In genomic region chr1:37134599-37134998, GRCh38 we compare ENCODE assay signal across 30 cellular contexts.
"Had no signal": no experiment of that assay in that cellular context is flagged by ENCODE, and none has a peak within 500 bp of the region (broad histone marks: within the 10 kb centered on the region; RNA-seq: fewer than 3 reads in every experiment).

No MANE protein-coding gene starts in this region.

- H3K27ac Mint-ChIP-seq: activated B cell treated with CpG ODN at 0.5 μM for 24 hours; activated CD4-positive, alpha-beta memory T cell treated with anti-CD3 and anti-CD28 coated beads, Interleukin-2, amount 10 ng/mL, durations not matched to agents 7 days and 5 days; activated CD4-positive, alpha-beta T cell treated with anti-CD3 and anti-CD28 coated beads for 36 hours; activated CD4-positive, alpha-beta T cell treated with anti-CD3 and anti-CD28 coated beads, Interleukin-2, amount 10 ng/mL, durations not matched to agents 7 days and 5 days; activated CD8-positive, alpha-beta memory T cell treated with anti-CD3 and anti-CD28 coated beads, Interleukin-2, amount 10 ng/mL, durations not matched to agents 7 days and 5 days; activated CD8-positive, alpha-beta T cell treated with anti-CD3 and anti-CD28 coated beads, Interleukin-2, amount 10 ng/mL, durations not matched to agents 7 days and 5 days; activated naive CD4-positive, alpha-beta T cell treated with anti-CD3 and anti-CD28 coated beads, Interleukin-2, amount 10 ng/mL, durations not matched to agents 7 days and 5 days; activated naive CD4-positive, alpha-beta T cell treated with anti-CD3 and anti-CD28 coated beads, Interleukin-2, amount 50 U/mL, for 24 hours; activated naive CD8-positive, alpha-beta T cell; activated naive CD8-positive, alpha-beta T cell treated with anti-CD3 and anti-CD28 coated beads, Interleukin-2, amount 10 ng/mL, durations not matched to agents 7 days and 5 days; activated naive CD8-positive, alpha-beta T cell treated with anti-CD3 and anti-CD28 coated beads, Interleukin-2, amount 50 U/mL, for 24 hours; activated T-cell treated with anti-CD3 and anti-CD28 coated beads, Interleukin-2, amount 50 U/mL, for 24 hours; activated T-helper 2 cell treated with anti-CD3 and anti-CD28 coated beads, Interferon-gamma antibody, Interleukin-2, Interleukin-4, amounts not matched to agents 10 μg/mL and 5 μg/mL and 100 μg/mL, durations not matched to agents 14 hours and 24 hours and 36 hours; T-helper 1 cell treated with Interleukin-12 subunit alpha and Interleukin-12 subunit beta and Interleukin-4 antibody, amounts not matched to agents 30 μg/mL and 1 μg/mL, for 36 hours; T-helper 2 cell treated with Interferon-gamma antibody and Interleukin-4, amounts not matched to agents 5 μg/mL and 100 μg/mL, for 36 hours had no signal

- H3K27me3 Mint-ChIP-seq: activated CD4-positive, alpha-beta memory T cell treated with anti-CD3 and anti-CD28 coated beads, Interleukin-2, amount 10 ng/mL, durations not matched to agents 7 days and 5 days; activated CD4-positive, alpha-beta T cell treated with anti-CD3 and anti-CD28 coated beads, Interleukin-2, amount 10 ng/mL, durations not matched to agents 7 days and 5 days; activated CD8-positive, alpha-beta memory T cell treated with anti-CD3 and anti-CD28 coated beads, Interleukin-2, amount 10 ng/mL, durations not matched to agents 7 days and 5 days had no signal

- H3K4me3 Mint-ChIP-seq: activated B cell treated with CpG ODN at 0.5 μM for 24 hours; activated CD4-positive, alpha-beta memory T cell treated with anti-CD3 and anti-CD28 coated beads, Interleukin-2, amount 10 ng/mL, durations not matched to agents 7 days and 5 days; activated CD4-positive, alpha-beta T cell treated with anti-CD3 and anti-CD28 coated beads for 36 hours; activated CD4-positive, alpha-beta T cell treated with anti-CD3 and anti-CD28 coated beads, Interleukin-2, amount 10 ng/mL, durations not matched to agents 7 days and 5 days; activated CD8-positive, alpha-beta memory T cell treated with anti-CD3 and anti-CD28 coated beads, Interleukin-2, amount 10 ng/mL, durations not matched to agents 7 days and 5 days; activated CD8-positive, alpha-beta T cell treated with anti-CD3 and anti-CD28 coated beads, Interleukin-2, amount 10 ng/mL, durations not matched to agents 7 days and 5 days; activated naive CD4-positive, alpha-beta T cell treated with anti-CD3 and anti-CD28 coated beads, Interleukin-2, amount 10 ng/mL, durations not matched to agents 7 days and 5 days; activated naive CD4-positive, alpha-beta T cell treated with anti-CD3 and anti-CD28 coated beads, Interleukin-2, amount 50 U/mL, for 24 hours; activated naive CD8-positive, alpha-beta T cell; activated naive CD8-positive, alpha-beta T cell treated with anti-CD3 and anti-CD28 coated beads, Interleukin-2, amount 10 ng/mL, durations not matched to agents 7 days and 5 days; activated naive CD8-positive, alpha-beta T cell treated with anti-CD3 and anti-CD28 coated beads, Interleukin-2, amount 50 U/mL, for 24 hours; activated T-cell treated with anti-CD3 and anti-CD28 coated beads, Interleukin-2, amount 50 U/mL, for 24 hours; brain; T-helper 1 cell treated with Interleukin-12 subunit alpha and Interleukin-12 subunit beta and Interleukin-4 antibody, amounts not matched to agents 30 μg/mL and 1 μg/mL, for 36 hours; T-helper 2 cell treated with Interferon-gamma antibody and Interleukin-4, amounts not matched to agents 5 μg/mL and 100 μg/mL, for 36 hours had no signal

- H3K9me3 Mint-ChIP-seq: activated B cell treated with CpG ODN at 0.5 μM for 24 hours; activated CD4-positive, alpha-beta memory T cell treated with anti-CD3 and anti-CD28 coated beads, Interleukin-2, amount 10 ng/mL, durations not matched to agents 7 days and 5 days; activated CD4-positive, alpha-beta T cell treated with anti-CD3 and anti-CD28 coated beads, Interleukin-2, amount 10 ng/mL, durations not matched to agents 7 days and 5 days; activated naive CD4-positive, alpha-beta T cell treated with anti-CD3 and anti-CD28 coated beads, Interleukin-2, amount 10 ng/mL, durations not matched to agents 7 days and 5 days; activated naive CD4-positive, alpha-beta T cell treated with anti-CD3 and anti-CD28 coated beads, Interleukin-2, amount 50 U/mL, for 24 hours; activated naive CD8-positive, alpha-beta T cell treated with anti-CD3 and anti-CD28 coated beads, Interleukin-2, amount 10 ng/mL, durations not matched to agents 7 days and 5 days; activated naive CD8-positive, alpha-beta T cell treated with anti-CD3 and anti-CD28 coated beads, Interleukin-2, amount 50 U/mL, for 24 hours; activated T-cell treated with anti-CD3 and anti-CD28 coated beads, Interleukin-2, amount 50 U/mL, for 24 hours; activated T-helper 2 cell treated with anti-CD3 and anti-CD28 coated beads, Interferon-gamma antibody, Interleukin-2, Interleukin-4, amounts not matched to agents 10 μg/mL and 5 μg/mL and 100 μg/mL, durations not matched to agents 14 hours and 24 hours and 36 hours; T-helper 1 cell treated with Interleukin-12 subunit alpha and Interleukin-12 subunit beta and Interleukin-4 antibody, amounts not matched to agents 30 μg/mL and 1 μg/mL, for 36 hours; T-helper 2 cell treated with Interferon-gamma antibody and Interleukin-4, amounts not matched to agents 5 μg/mL and 100 μg/mL, for 36 hours had no signal

- H3K4me1 Mint-ChIP-seq: activated B cell treated with CpG ODN at 0.5 μM for 24 hours; activated CD4-positive, alpha-beta memory T cell treated with anti-CD3 and anti-CD28 coated beads, Interleukin-2, amount 10 ng/mL, durations not matched to agents 7 days and 5 days; activated CD4-positive, alpha-beta T cell treated with anti-CD3 and anti-CD28 coated beads for 36 hours; activated CD4-positive, alpha-beta T cell treated with anti-CD3 and anti-CD28 coated beads, Interleukin-2, amount 10 ng/mL, durations not matched to agents 7 days and 5 days; activated CD8-positive, alpha-beta memory T cell treated with anti-CD3 and anti-CD28 coated beads, Interleukin-2, amount 10 ng/mL, durations not matched to agents 7 days and 5 days; activated naive CD4-positive, alpha-beta T cell treated with anti-CD3 and anti-CD28 coated beads, Interleukin-2, amount 10 ng/mL, durations not matched to agents 7 days and 5 days; activated naive CD4-positive, alpha-beta T cell treated with anti-CD3 and anti-CD28 coated beads, Interleukin-2, amount 50 U/mL, for 24 hours; activated naive CD8-positive, alpha-beta T cell treated with anti-CD3 and anti-CD28 coated beads, Interleukin-2, amount 10 ng/mL, durations not matched to agents 7 days and 5 days; activated naive CD8-positive, alpha-beta T cell treated with anti-CD3 and anti-CD28 coated beads, Interleukin-2, amount 50 U/mL, for 24 hours had no signal

- DNase-seq: activated B cell treated with CpG ODN at 0.5 μM for 24 hours; activated CD4-positive, alpha-beta memory T cell treated with anti-CD3 and anti-CD28 coated beads, Interleukin-2, amount 10 ng/mL, durations not matched to agents 7 days and 5 days; activated CD4-positive, alpha-beta T cell treated with anti-CD3 and anti-CD28 coated beads for 1 hour; activated CD4-positive, alpha-beta T cell treated with anti-CD3 and anti-CD28 coated beads for 36 hours; activated CD4-positive, alpha-beta T cell treated with anti-CD3 and anti-CD28 coated beads for 48 hours; activated CD4-positive, alpha-beta T cell treated with anti-CD3 and anti-CD28 coated beads, Interleukin-2, amount 10 ng/mL, durations not matched to agents 7 days and 5 days; activated CD4-positive, alpha-beta T cell treated with anti-CD3 and anti-CD28 coated beads, Interleukin-2, amount 50 U/mL, for 48 hours; activated CD8-positive, alpha-beta memory T cell treated with anti-CD3 and anti-CD28 coated beads for 24 hours; activated CD8-positive, alpha-beta memory T cell treated with anti-CD3 and anti-CD28 coated beads, Interleukin-2, amount 10 ng/mL, durations not matched to agents 7 days and 5 days; activated CD8-positive, alpha-beta memory T cell treated with anti-CD3 and anti-CD28 coated beads, Interleukin-2, amount 50 U/mL, for 48 hours; activated CD8-positive, alpha-beta T cell treated with anti-CD3 and anti-CD28 coated beads, Interleukin-2, amount 10 ng/mL, durations not matched to agents 7 days and 5 days; activated effector memory CD4-positive, alpha-beta T cell treated with Interleukin-2 at 50 U/mL for 16 hours; activated gamma-delta T cell; activated naive CD4-positive, alpha-beta T cell treated with anti-CD3 and anti-CD28 coated beads, Interleukin-2, amount 10 ng/mL, durations not matched to agents 7 days and 5 days; activated naive CD4-positive, alpha-beta T cell treated with Interleukin-2 at 50 U/mL for 16 hours; activated naive CD8-positive, alpha-beta T cell treated with anti-CD3 and anti-CD28 coated beads, Interleukin-2, amount 10 ng/mL, durations not matched to agents 7 days and 5 days; activated naive CD8-positive, alpha-beta T cell treated with anti-CD3 and anti-CD28 coated beads, Interleukin-2, amount 50 U/mL, for 24 hours; activated T-cell treated with anti-CD3 and anti-CD28 coated beads, Interleukin-2, amount 50 U/mL, for 24 hours; activated T-cell treated with anti-CD3 and anti-CD28 coated beads, Interleukin-2, amount 50 U/mL, for 48 hours; amygdala; central memory CD4-positive, alpha-beta T cell; T-helper 1 cell; T-helper 2 cell; T-helper 9 cell had no signal

- ATAC-seq: activated CD4-positive, alpha-beta T cell treated with anti-CD3 and anti-CD28 coated beads for 36 hours; activated CD8-positive, alpha-beta memory T cell treated with anti-CD3 and anti-CD28 coated beads, Interleukin-2, amount 10 ng/mL, durations not matched to agents 7 days and 5 days; activated CD8-positive, alpha-beta T cell treated with anti-CD3 and anti-CD28 coated beads, Interleukin-2, amount 10 ng/mL, durations not matched to agents 7 days and 5 days; activated naive CD8-positive, alpha-beta T cell treated with anti-CD3 and anti-CD28 coated beads, Interleukin-2, amount 50 U/mL, for 24 hours had no signal
